ENCODE assay signal across 1 cellular context in genomic region chr17:3914319-3914685, GRCh38.
TF ChIP-seq lines count a peak whose summit lies in the region.

No MANE protein-coding gene starts in this region.

TF ChIP-seq in GM23338, 12 proteins besides CTCF, POLR2A, EP300 and RAD21 (continued from another document):
- no peak for TF ChIP-seq ZNF462 (CRISPR knock-in tag; IDR thresholded peaks at IDR 0.05)
- no peak for TF ChIP-seq JUNB (IDR thresholded peaks at IDR 0.05; ENCODE audit: unreplicated experiment)
- TF ChIP-seq EZH2phosphoT487 (IDR thresholded peaks at IDR 0.05; ENCODE audit: unreplicated experiment) = no peak
- no peak for TF ChIP-seq NANOG (IDR thresholded peaks at IDR 0.05; ENCODE audit: borderline replicate concordance)
- no peak for TF ChIP-seq STAT1 (IDR thresholded peaks at IDR 0.05; ENCODE audit: unreplicated experiment)
- TF ChIP-seq ETS1 (IDR thresholded peaks at IDR 0.05) = no peak
